ENCODE assay signal across 13 cellular contexts in genomic region chr12:111447571-111448265, GRCh38. TPM values are rescaled to one million over a fixed set of nuclear protein-coding genes. Genes with fewer than 3 reads are reported as not detected.
DNase-seq lines count a peak whose midpoint lies in the region; ATAC-seq, FAIRE-seq and TF ChIP-seq lines count a peak whose summit lies in the region.
"Had no signal": no experiment of that assay in that cellular context is flagged by ENCODE, and none has a peak within 500 bp of the region (broad histone marks: within the 10 kb centered on the region; RNA-seq: fewer than 3 reads in every experiment).

No MANE protein-coding gene starts in this region.

- H3K4me1 Mint-ChIP-seq in natural killer cell (peaks cover 76 to 77% of the 10 kb centered on the region in 2 donors), naive B cell (peaks cover 49 to 62% (median 55%) of the 10 kb centered on the region in 3 donors)
- H3K4me1 Mint-ChIP-seq in natural killer cell treated with Interleukin-12 subunit alpha and Interleukin-12 subunit beta and Interleukin-15 and Interleukin-18, amount 100 ng/mL, for 72 hours (ENCODE audit: low read depth in 2 of 2) = peaks cover 68 to 71% of the 10 kb centered on the region in 2 donors

- H3K9me1 ChIP-seq in K562 (ENCODE audit: control insufficient read depth, insufficient read depth, low read length) = peaks cover 5% of the 10 kb centered on the region

- no peak for TF ChIP-seq EP300 in K562 (IDR thresholded peaks at IDR 0.05; ENCODE audit: low read length)

- DNase-seq in natural killer cell (no peak), K562 (ENCODE audit: extremely low read depth in 1 of 4, low spot score in 3 of 4) (no peak), naive B cell (no peak), NCI-H1694 treated with DMSO at 0.1 percent for 48 hours (lab: John Stamatoyannopoulos, UW) (no peak), NCI-H510A (lab: John Stamatoyannopoulos, UW) (no peak)
- no peak for DNase-seq in natural killer cell treated with Interleukin-12 subunit alpha and Interleukin-12 subunit beta and Interleukin-15 and Interleukin-18, amount 100 ng/mL, for 72 hours (ENCODE audit: low spot score)
- DNase-seq: activated CD4-positive, CD25-positive, alpha-beta regulatory T cell; AML-193; NCI-H2081; PC-9 had no signal

- no peak overlapping the region for H3K9ac ChIP-seq in K562 (ENCODE audit: insufficient read depth in 1 of 2, low read depth in 2 of 2, low read length in 2 of 2)

- WGBS in K562 (ENCODE audit: insufficient coverage, low coverage, missing lambda C conversion rate) = 92% methylated on average over 26 of the region's 28 CpGs

- ATAC-seq in natural killer cell (no peak), K562 (no peak), naive B cell (ENCODE audit: low read depth in 2 of 2) (no peak), HG03571 (IDR thresholded peaks at IDR 0.05; ENCODE audit: unreplicated experiment) (no peak), HG02870 (IDR thresholded peaks at IDR 0.05; ENCODE audit: unreplicated experiment) (no peak)
- ATAC-seq in natural killer cell treated with Interleukin-12 subunit alpha and Interleukin-12 subunit beta and Interleukin-15 and Interleukin-18, amount 100 ng/mL, for 72 hours = no peak

- H3K36me3 Mint-ChIP-seq in natural killer cell (peaks cover 7% of the 10 kb centered on the region), naive B cell (peaks cover 4 to 7% of the 10 kb centered on the region in 2 donors)
- H3K36me3 Mint-ChIP-seq in natural killer cell treated with Interleukin-12 subunit alpha and Interleukin-12 subunit beta and Interleukin-15 and Interleukin-18, amount 100 ng/mL, for 72 hours = peaks cover 28% of the 10 kb centered on the region

- in situ Hi-C loops in K562 (cut with MboI) = no loop called here

- H3K36me3 ChIP-seq in K562 (ENCODE audit: control insufficient read depth, insufficient read depth, low read length) = peaks cover 98% of the 10 kb centered on the region

- peak overlapping the region; percentile 17 for H3K4me3 Mint-ChIP-seq in natural killer cell
- H3K4me3 Mint-ChIP-seq in natural killer cell treated with Interleukin-12 subunit alpha and Interleukin-12 subunit beta and Interleukin-15 and Interleukin-18, amount 100 ng/mL, for 72 hours = no peak overlapping the region
- no peak overlapping the region for H3K4me3 Mint-ChIP-seq in naive B cell

- no peaks in the 10 kb centered on the region for H3K9me3 ChIP-seq in K562 (replicated peaks; ENCODE audit: control insufficient read depth, insufficient read depth, low read depth, low read length)

- intact Hi-C loops in natural killer cell (cut with micrococcal nuclease) = no loop called here
- intact Hi-C loops in K562 (cut with micrococcal nuclease) = no loop called here

- peaks cover 35% of the 10 kb centered on the region for H4K20me1 ChIP-seq in K562 (replicated peaks; ENCODE audit: control insufficient read depth, insufficient read depth, low read length)

- H3K27me3 Mint-ChIP-seq in natural killer cell (ENCODE audit: low read depth in 2 of 2) (no peaks in the 10 kb centered on the region), naive B cell (no peaks in the 10 kb centered on the region)
- H3K27me3 Mint-ChIP-seq in natural killer cell treated with Interleukin-12 subunit alpha and Interleukin-12 subunit beta and Interleukin-15 and Interleukin-18, amount 100 ng/mL, for 72 hours = peaks cover 0 to 2% of the 10 kb centered on the region in 2 donors

- H3K4me1 ChIP-seq in K562 (replicated peaks in 1 of 2; ENCODE audit: control insufficient read depth in 2 of 2, insufficient read depth in 2 of 2, low read length in 2 of 2) = peaks cover 14 to 27% of the 10 kb centered on the region in 2 experiments

- no peak for TF ChIP-seq RAD21 in K562 (CRISPR knock-in tag; conservative IDR thresholded peaks at IDR 0.05 in 1 of 2, IDR thresholded peaks at IDR 0.05 in 1 of 2)

- peaks cover 35% of the 10 kb centered on the region for H3K79me2 ChIP-seq in K562 (ENCODE audit: control insufficient read depth, insufficient read depth, low read length)

- H3K27ac Mint-ChIP-seq in natural killer cell = peak overlapping the region; percentile 70 to 79
- peak overlapping the region in 1 of 2 donors; percentile 45 for H3K27ac Mint-ChIP-seq in natural killer cell treated with Interleukin-12 subunit alpha and Interleukin-12 subunit beta and Interleukin-15 and Interleukin-18, amount 100 ng/mL, for 72 hours
- H3K27ac Mint-ChIP-seq in naive B cell = peak overlapping the region in 4 of 6 donors; percentile 69 to 82 (median 79)

- TF ChIP-seq CTCF in natural killer cell (IDR thresholded peaks at IDR 0.05) (no peak), K562 (IDR thresholded peaks at IDR 0.05 in 2 of 3, conservative IDR thresholded peaks at IDR 0.05 in 1 of 3; ENCODE audit: insufficient read depth in 2 of 3, low read depth in 1 of 3, low read length in 3 of 3) (no peak)

- H3K4me3 ChIP-seq in K562 = no peak overlapping the region
- H3K4me3 ChIP-seq: PC-9, skin epidermis had no signal

- H3K9me3 Mint-ChIP-seq in natural killer cell (no peaks in the 10 kb centered on the region), naive B cell (no peaks in the 10 kb centered on the region)
- H3K9me3 Mint-ChIP-seq in natural killer cell treated with Interleukin-12 subunit alpha and Interleukin-12 subunit beta and Interleukin-15 and Interleukin-18, amount 100 ng/mL, for 72 hours = no peaks in the 10 kb centered on the region

- POLR2A ChIA-PET in K562 (lab: Yijun Ruan, JAX) = interaction anchor here (1.0 to 1.6 kb wide), 2 partner anchors 8 to 11 kb away, joined by 3 to 6 read pairs; no protein-coding TSS in a partner anchor

- FAIRE-seq in K562 (lab: Jason Lieb, UNC) = no peak

- H3K27me3 ChIP-seq in K562 (ENCODE audit: control insufficient read depth in 2 of 2, insufficient read depth in 2 of 2, low read length in 2 of 2) = no peaks in the 10 kb centered on the region

- no peak overlapping the region for H3K4me2 ChIP-seq in K562 (ENCODE audit: insufficient read depth, low read length)
- H3K4me2 ChIP-seq: PC-9 had no signal

- no peak overlapping the region for H2AFZ ChIP-seq in K562 (ENCODE audit: low read depth, low read length)
- H2AFZ ChIP-seq: PC-9 had no signal

- peak; percentile 56; the same call in 1 of the 2 replicates for TF ChIP-seq POLR2A in K562 (conservative IDR thresholded peaks at IDR 0.05)

- CTCF ChIA-PET in K562 (lab: Yijun Ruan, JAX; ENCODE audit: low intra/inter-chr PET ratio) = interaction anchor here (0.6 kb wide), 1 partner anchor 143 kb away, joined by 3 read pairs; no protein-coding TSS in a partner anchor

- H3K27ac ChIP-seq in K562 (ENCODE audit: extremely low read depth, low read depth, low read length) = no peak overlapping the region
- H3K27ac ChIP-seq: PC-9 had no signal

- no TSS peak for BruUV-seq in K562 (replicated peaks; lab: Mats Ljungman, UMichigan)

TF ChIP-seq in K562, 482 proteins besides CTCF, POLR2A, EP300 and RAD21 (continues in another document):
- peak; percentile 85 for TF ChIP-seq POLR2G (IDR thresholded peaks at IDR 0.05; ENCODE audit: low read depth, low read length)
- TF ChIP-seq RBM22 (IDR thresholded peaks at IDR 0.05; ENCODE audit: low read depth, low read length, poor library complexity, severe bottlenecking) = peak; percentile 100
- peak; percentile 16 for TF ChIP-seq POLR2B (IDR thresholded peaks at IDR 0.05; ENCODE audit: low read depth, partially characterized antibody)
- TF ChIP-seq SUPT5H (IDR thresholded peaks at IDR 0.05) = peak; percentile 30; the same call in 1 of the 2 replicates

RNA-seq across cellular contexts. Expression of gene SH2B3, which starts 42.0 kb away (rescaled TPM):
- 10 to 100 TPM; 68.1 to 81.3 (median 68.4) TPM for total RNA-seq in natural killer cell
- 10 to 100 TPM in 1 of 2 donors, 1 to 10 TPM in 1; 10.0 to 12.2 TPM for total RNA-seq in natural killer cell treated with Interleukin-12 subunit alpha and Interleukin-12 subunit beta and Interleukin-15 and Interleukin-18, amount 100 ng/mL, for 72 hours
- total RNA-seq in K562 (2011; cell fraction: chromatin; rRNA removed; ENCODE audit: low replicate concordance) = 50.2 and 69.6 TPM in 2 replicates
- total RNA-seq in K562 (2011; cell fraction: nucleolus; rRNA removed) = 38.4 and 40.4 TPM in 2 replicates
- total RNA-seq in K562 (2011; cell fraction: nucleoplasm; rRNA removed) = 52.1 and 86.9 TPM in 2 replicates
- total RNA-seq in K562 (2014; rRNA removed) = 46.7 and 52.0 TPM in 2 replicates
- total RNA-seq in K562 (2014; rRNA removed; fragmentation: Illumina TruSeq; extraction: Trizol) = 37.4 and 46.7 TPM in 2 replicates
- total RNA-seq in K562 (2015; rRNA removed; fragmentation: Illumina TruSeq; extraction: Trizol) = 22.9 and 23.4 TPM in 2 replicates
- total RNA-seq in K562 (2021) = 63.8 and 75.3 TPM in 2 replicates
- polyA plus RNA-seq in K562 (2011; rRNA removed) = 28.2 and 32.5 TPM in 2 replicates
- polyA plus RNA-seq in K562 (2011; cell fraction: cytosol; rRNA removed) = 33.3 and 57.9 TPM in 2 replicates
- 25.5 and 39.5 TPM in 2 replicates for polyA plus RNA-seq in K562 (2011; cell fraction: nucleus; rRNA removed)
- polyA plus RNA-seq in K562 (2012) = 29.2 and 33.2 TPM in 2 replicates
- 59.9 and 64.4 TPM in 2 replicates for polyA plus RNA-seq in K562 (2014; fragmentation: Illumina TruSeq; extraction: Trizol)
- polyA plus RNA-seq in K562 (2014; fragmentation: Nextera tagmentation; extraction: Ambion mirVana) = 10 to 100 TPM; 10.8 to 14.3 TPM
- polyA plus RNA-seq in K562 (2014; rRNA removed) = 38.6 and 41.3 TPM in 2 replicates
- polyA minus RNA-seq in K562 (2011; rRNA and poly(A)+ RNA removed) = 22.2 and 28.8 TPM in 2 replicates
- polyA minus RNA-seq in K562 (2011; cell fraction: cytosol; rRNA and poly(A)+ RNA removed) = 40.8 and 46.0 TPM in 2 replicates
- polyA minus RNA-seq in K562 (2011; cell fraction: nucleus; rRNA and poly(A)+ RNA removed) = 10.2 and 14.4 TPM in 2 replicates
- polyA plus RNA-seq in naive B cell (ENCODE audit: low read depth in 6 of 6) = 10 to 100 TPM in 1 of 6 donors, 1 to 10 TPM in 5; 3.6 to 10.4 (median 4.5) TPM
